22 cellular contexts compared by ENCODE assay signal in the genomic region with DNA sequence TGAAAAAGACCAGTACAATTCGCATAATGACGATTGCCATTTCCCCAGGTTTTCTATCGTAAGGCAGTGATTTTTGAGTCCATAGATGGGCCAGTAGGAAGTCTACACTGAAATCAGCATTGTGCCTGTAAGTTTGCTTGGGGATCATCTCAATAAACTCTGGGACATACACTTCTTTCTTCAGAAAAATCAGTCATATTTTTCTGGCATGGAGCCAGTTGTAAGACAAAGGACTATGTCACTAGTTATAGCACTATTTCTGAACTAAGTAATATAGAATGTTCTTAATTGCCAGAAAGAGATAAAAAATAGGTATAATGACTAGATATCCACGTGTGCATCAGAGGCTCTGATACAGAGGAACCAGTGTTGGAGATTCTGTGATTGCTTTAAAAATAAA.
"Had no signal": no experiment of that assay in that cellular context is flagged by ENCODE, and none has a peak within 500 bp of the region (broad histone marks: within the 10 kb centered on the region; RNA-seq: fewer than 3 reads in every experiment).

No MANE protein-coding gene starts in this region.

- H3K4me1 ChIP-seq: pancreas, prostate gland, suprapubic skin, upper lobe of right lung, uterus had no signal

- H3K36me3 ChIP-seq: left ventricle myocardium inferior, pancreas, prostate gland, sigmoid colon, spleen, suprapubic skin, thoracic aorta, tibial artery, upper lobe of right lung, uterus had no signal

- H3K27me3 ChIP-seq: pancreas, sigmoid colon, suprapubic skin, tibial artery, upper lobe of right lung, uterus had no signal

- FAIRE-seq: small intestine had no signal

- ATAC-seq: naive thymus-derived CD8-positive, alpha-beta T cell; pancreas; right cardiac atrium; stimulated activated effector memory CD8-positive, alpha-beta T cell treated with anti-CD3 and anti-CD28 coated beads, Interleukin-12 subunit alpha, Interleukin-12 subunit beta, amount 100 ng/mL, for 72 hours; upper lobe of right lung had no signal

- H3K27ac ChIP-seq: left ventricle myocardium inferior, pancreas, prostate gland, sigmoid colon, spleen, suprapubic skin, thoracic aorta, tibial artery, upper lobe of right lung, uterus had no signal

- DNase-seq: islet precursor cell; left ventricle myocardium inferior; naive thymus-derived CD8-positive, alpha-beta T cell; nucleus accumbens; pancreas; posterior cingulate gyrus; retina; right cardiac atrium; sigmoid colon; small intestine; spleen; stimulated activated CD4-positive, alpha-beta T cell treated with anti-CD3 and anti-CD28 coated beads, Interleukin-4, amount 100 ng/mL, for 24 hours; stimulated activated naive CD4-positive, alpha-beta T cell; tibial artery; trophoblast cell; upper lobe of right lung; uterus had no signal

- H3K9me3 ChIP-seq: left ventricle myocardium inferior, pancreas, prostate gland, sigmoid colon, spleen, suprapubic skin, thoracic aorta, tibial artery, upper lobe of right lung, uterus had no signal

- H3K4me3 ChIP-seq: left ventricle myocardium inferior, lung, pancreas, prostate gland, sigmoid colon, spleen, suprapubic skin, thoracic aorta, tibial artery, upper lobe of right lung, uterus had no signal
